In genomic region chr20:33437141-33437911, GRCh38 we compare ENCODE assay signal across 11 cellular contexts. TPM values are rescaled to one million over a fixed set of nuclear protein-coding genes. Genes with fewer than 3 reads are reported as not detected.
DNase-seq lines count a peak whose midpoint lies in the region; FAIRE-seq and TF ChIP-seq lines count a peak whose summit lies in the region.
"Had no signal": no experiment of that assay in that cellular context is flagged by ENCODE, and none has a peak within 500 bp of the region (broad histone marks: within the 10 kb centered on the region; RNA-seq: fewer than 3 reads in every experiment).

No MANE protein-coding gene starts in this region.

- peaks cover 3% of the 10 kb centered on the region for H3K27me3 Mint-ChIP-seq in neural progenitor cell (ENCODE audit: insufficient read depth, low read depth)
- H3K27me3 Mint-ChIP-seq: activated naive CD8-positive, alpha-beta T cell treated with anti-CD3 and anti-CD28 coated beads for 36 hours had no signal

- H3K9ac ChIP-seq in fibroblast of lung (ENCODE audit: insufficient read depth, low read length) (no peak overlapping the region), neural progenitor cell (no peak overlapping the region)

- H3K4me1 ChIP-seq in fibroblast of lung (ENCODE audit: control insufficient read depth, extremely low read depth, insufficient read depth, low read length) (peaks cover 4% of the 10 kb centered on the region), neural progenitor cell (no peaks in the 10 kb centered on the region)

- H3K27me3 ChIP-seq in fibroblast of lung (ENCODE audit: control insufficient read depth, insufficient read depth, low read length) (no peaks in the 10 kb centered on the region), neural progenitor cell (peaks cover 8% of the 10 kb centered on the region)

- H3K4me1 Mint-ChIP-seq in neural progenitor cell, result peaks cover 7% of the 10 kb centered on the region

- no peak overlapping the region for H3K27ac Mint-ChIP-seq in neural progenitor cell
- H3K27ac Mint-ChIP-seq: activated naive CD8-positive, alpha-beta T cell treated with anti-CD3 and anti-CD28 coated beads for 36 hours had no signal

- H3K36me3 Mint-ChIP-seq in neural progenitor cell, result no peaks in the 10 kb centered on the region

- no peak overlapping the region for H2AFZ ChIP-seq in fibroblast of lung (ENCODE audit: low read length)
- H2AFZ ChIP-seq in neural progenitor cell (replicated peaks), result no peak overlapping the region

- no peak overlapping the region for H3K4me3 Mint-ChIP-seq in neural progenitor cell
- H3K4me3 Mint-ChIP-seq: activated naive CD8-positive, alpha-beta T cell treated with anti-CD3 and anti-CD28 coated beads for 36 hours had no signal

- H3F3A ChIP-seq in neural progenitor cell (ENCODE audit: low read depth), result peaks cover under 1% of the 10 kb centered on the region

- H3K4me3 ChIP-seq in fibroblast of lung (replicated peaks in 1 of 4; ENCODE audit: control extremely low read depth in 1 of 4, insufficient read depth in 1 of 4, low read depth in 3 of 4, low read length in 4 of 4) (no peak overlapping the region), neural progenitor cell (no peak overlapping the region)

- H4K20me1 ChIP-seq in fibroblast of lung (ENCODE audit: control insufficient read depth, extremely low read depth, insufficient read depth, low read length) (no peaks in the 10 kb centered on the region), neural progenitor cell (ENCODE audit: low read depth) (peaks cover 4% of the 10 kb centered on the region)

- no peak for FAIRE-seq in urothelium cell line (lab: Jason Lieb, UNC)

- no peak overlapping the region for H3K27ac ChIP-seq in fibroblast of lung (ENCODE audit: insufficient read depth, low read length)
- H3K27ac ChIP-seq in neural progenitor cell, result no peak overlapping the region

- no peaks in the 10 kb centered on the region for H3K9me3 Mint-ChIP-seq in neural progenitor cell
- H3K9me3 Mint-ChIP-seq: activated naive CD8-positive, alpha-beta T cell treated with anti-CD3 and anti-CD28 coated beads for 36 hours had no signal

- H3K79me2 ChIP-seq in fibroblast of lung (ENCODE audit: control insufficient read depth, insufficient read depth, low read length) (no peaks in the 10 kb centered on the region), neural progenitor cell (ENCODE audit: low read depth) (no peaks in the 10 kb centered on the region)

- no peak overlapping the region for H3K4me2 ChIP-seq in fibroblast of lung (ENCODE audit: extremely low read depth, insufficient read depth, low read length)
- no peak overlapping the region for H3K4me2 ChIP-seq in neural progenitor cell

- peak; percentile 21 for DNase-seq in NCI-H446 treated with DMSO at 0.1 percent for 48 hours (lab: John Stamatoyannopoulos, UW)
- peak; percentile 42 to 54 for DNase-seq in fibroblast of lung (ENCODE audit: low read depth in 2 of 2)
- peak; percentile 87 for DNase-seq in medulla oblongata (ENCODE audit: extremely low spot score)
- peak; percentile 73 for DNase-seq in urothelium cell line (ENCODE audit: low spot score)
- DNase-seq in neural progenitor cell (ENCODE audit: low spot score), result no peak
- DNase-seq in activated CD4-positive, alpha-beta T cell treated with anti-CD3 and anti-CD28 coated beads, Interleukin-2, amount 50 U/mL, for 48 hours, result no peak
- no peak for DNase-seq in central memory CD4-positive, alpha-beta T cell
- DNase-seq: activated CD4-positive, alpha-beta T cell treated with anti-CD3 and anti-CD28 coated beads, Interleukin-2, amount 50 U/mL, for 4 hours; activated naive CD8-positive, alpha-beta T cell treated with anti-CD3 and anti-CD28 coated beads for 36 hours; DMS79; NCI-H1105 had no signal

- no peaks in the 10 kb centered on the region for H3K9me3 ChIP-seq in fibroblast of lung (ENCODE audit: control insufficient read depth, insufficient read depth, low read depth, low read length)
- H3K9me3 ChIP-seq in neural progenitor cell (ENCODE audit: low read depth), result no peaks in the 10 kb centered on the region

- H3K36me3 ChIP-seq in fibroblast of lung (ENCODE audit: control insufficient read depth, insufficient read depth, low read length) (no peaks in the 10 kb centered on the region), neural progenitor cell (no peaks in the 10 kb centered on the region)

- TF ChIP-seq CTCF in fibroblast of lung (conservative IDR thresholded peaks at IDR 0.05 in 1 of 2, IDR thresholded peaks at IDR 0.05 in 1 of 2; ENCODE audit: low read depth in 1 of 2, low read length in 2 of 2) (no peak), neural progenitor cell (IDR thresholded peaks at IDR 0.05) (no peak)

RNA-seq across cellular contexts. Expression of gene SNTA1, which starts 6.2 kb away (rescaled TPM):
- total RNA-seq in fibroblast of lung (28.8 and 46.6 TPM in 2 replicates), neural progenitor cell (ENCODE audit: low replicate concordance) (6.3 and 10.6 TPM in 2 replicates)
- polyA plus RNA-seq in fibroblast of lung, result 17.2 and 18.2 TPM in 2 replicates
- 25.6 and 29.4 TPM in 2 replicates for polyA plus RNA-seq in fibroblast of lung (2012)
- polyA minus RNA-seq in fibroblast of lung (ENCODE audit: low replicate concordance), result 36.6 and 41.3 TPM in 2 replicates

RNA-seq across cellular contexts. Expression of gene CDK5RAP1, which starts 36.0 kb away (rescaled TPM):
- 17.5 and 23.8 TPM in 2 replicates for total RNA-seq in fibroblast of lung
- 22.4 and 29.1 TPM in 2 replicates for polyA plus RNA-seq in fibroblast of lung
- 18.1 and 27.3 TPM in 2 replicates for polyA plus RNA-seq in fibroblast of lung (2012)
- 12.8 and 26.6 TPM in 2 replicates for polyA minus RNA-seq in fibroblast of lung (ENCODE audit: low replicate concordance)
- 42.0 TPM in 2 replicates for total RNA-seq in neural progenitor cell (ENCODE audit: low replicate concordance)

RNA-seq across cellular contexts. Expression of gene CBFA2T2, which starts 52.6 kb away (rescaled TPM):
- 5.1 and 7.3 TPM in 2 replicates for total RNA-seq in fibroblast of lung
- 4.8 and 5.6 TPM in 2 replicates for polyA plus RNA-seq in fibroblast of lung
- 3.5 and 4.3 TPM in 2 replicates for polyA plus RNA-seq in fibroblast of lung (2012)
- 13.9 and 16.6 TPM in 2 replicates for polyA minus RNA-seq in fibroblast of lung (ENCODE audit: low replicate concordance)
- total RNA-seq in neural progenitor cell (ENCODE audit: low replicate concordance), result 11.9 and 26.4 TPM in 2 replicates

Comparison
In these comparisons a context has a peak if more than half of its experiments do, and no peak if none do; other contexts are left out.
1. DNase-seq: peak in NCI-H446 treated with DMSO at 0.1 percent for 48 hours (single experiment), fibroblast of lung (2 of 2), medulla oblongata (single experiment) and urothelium cell line (single experiment); none in neural progenitor cell (single experiment), activated CD4-positive, alpha-beta T cell treated with anti-CD3 and anti-CD28 coated beads, Interleukin-2, amount 50 U/mL, for 48 hours (0 of 2) and central memory CD4-positive, alpha-beta T cell (single experiment).